ENCODE assay signal across 28 cellular contexts in genomic region chr2:141647353-141647752, GRCh38.
"Had no signal": no experiment of that assay in that cellular context is flagged by ENCODE, and none has a peak within 500 bp of the region (broad histone marks: within the 10 kb centered on the region; RNA-seq: fewer than 3 reads in every experiment).

No MANE protein-coding gene starts in this region.

- H3K27me3 ChIP-seq: neural progenitor cell, ovary, spleen, suprapubic skin, testis, tibial artery, transverse colon, upper lobe of right lung, uterus had no signal

- H3K4me2 ChIP-seq: neural progenitor cell, smooth muscle cell had no signal

- H3K9me3 ChIP-seq: ovary, psoas muscle, testis, tibial artery, transverse colon, upper lobe of right lung, uterus had no signal

- ATAC-seq: natural killer cell; psoas muscle; right cardiac atrium; sciatic nerve; stimulated activated memory B cell treated with anti-CD40 and anti-IgM and Interleukin-4, amounts not matched to agents 10 μg/mL and 1 μg/mL and 100 μg/mL, for 72 hours; stimulated activated naive CD8-positive, alpha-beta T cell treated with anti-CD3 and anti-CD28 coated beads, Interleukin-15, amount 100 ng/mL, for 72 hours; stimulated activated naive CD8-positive, alpha-beta T cell treated with anti-CD3 and anti-CD28 coated beads, Interleukin-15, Interleukin-2, amounts not matched to agents 100 U/mL and 50 U/mL, for 24 hours; upper lobe of right lung had no signal

- H3K4me3 ChIP-seq: neural progenitor cell, ovary, psoas muscle, skin epidermis, smooth muscle cell, spleen, suprapubic skin, testis, tibial artery, transverse colon, upper lobe of right lung, uterus had no signal

- H3K36me3 ChIP-seq: neural progenitor cell, ovary, spleen, suprapubic skin, tibial artery, transverse colon, upper lobe of right lung, uterus had no signal

- H2AFZ ChIP-seq: neural progenitor cell, parathyroid adenoma had no signal

- H3K27ac ChIP-seq: neural progenitor cell, ovary, parathyroid adenoma, psoas muscle, skin epidermis, spleen, suprapubic skin, testis, tibial artery, transverse colon, upper lobe of right lung, uterus had no signal

- DNase-seq: natural killer cell; occipital lobe; ovary; posterior cingulate gyrus; psoas muscle; right cardiac atrium; spleen; stimulated activated CD4-positive, alpha-beta T cell treated with anti-CD3 and anti-CD28 coated beads, Interleukin-12 subunit alpha, Interleukin-12 subunit beta, amount 100 ng/mL, for 4 hours; stimulated activated CD4-positive, alpha-beta T cell treated with anti-CD3 and anti-CD28 coated beads, Interleukin-1b, Interleukin-23, amount 100 ng/mL, for 48 hours; stimulated activated CD4-positive, alpha-beta T cell treated with anti-CD3 and anti-CD28 coated beads, Interleukin-4, amount 100 ng/mL, for 1 hour; stimulated activated CD4-positive, alpha-beta T cell treated with anti-CD3 and anti-CD28 coated beads, Interleukin-4, amount 100 ng/mL, for 4 hours; stimulated activated CD8-positive, alpha-beta memory T cell treated with anti-CD3 and anti-CD28 coated beads, Interleukin-4, amount 100 ng/mL, for 48 hours; stimulated activated naive CD4-positive, alpha-beta T cell; stimulated activated naive CD8-positive, alpha-beta T cell treated with anti-CD3 and anti-CD28 coated beads, Interleukin-15, amount 100 ng/mL, for 72 hours; stimulated activated naive CD8-positive, alpha-beta T cell treated with anti-CD3 and anti-CD28 coated beads, Interleukin-15, Interleukin-2, amounts not matched to agents 100 U/mL and 50 U/mL, for 24 hours; substantia nigra; testis; tibial artery; transverse colon; upper lobe of right lung; uterus had no signal

- H3K9ac ChIP-seq: neural progenitor cell, parathyroid adenoma had no signal

- H3K4me1 ChIP-seq: neural progenitor cell, parathyroid adenoma, psoas muscle, spleen, suprapubic skin, testis, tibial artery, transverse colon, upper lobe of right lung, uterus had no signal
